Comparison of ENCODE assay signal across 28 cellular contexts in the genomic region with DNA sequence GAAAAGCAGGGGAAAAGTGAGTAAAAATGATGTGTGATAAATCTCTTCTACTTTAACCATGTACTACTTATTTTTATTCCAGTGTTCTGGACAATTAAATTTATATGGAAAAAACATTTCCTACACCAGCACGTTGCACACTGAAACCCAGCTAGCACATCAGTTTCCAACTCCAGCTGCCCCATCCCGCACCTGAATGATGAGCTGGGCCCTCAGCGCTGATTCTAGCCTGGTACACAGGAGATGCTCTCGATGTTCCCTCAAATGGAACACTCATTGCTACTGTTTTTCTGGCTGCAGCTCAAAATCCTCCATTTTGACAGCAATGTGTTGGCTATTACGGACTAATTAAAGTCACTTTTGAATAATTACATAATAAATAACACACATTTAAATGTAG.
"Had no signal": no experiment of that assay in that cellular context is flagged by ENCODE, and none has a peak within 500 bp of the region (broad histone marks: within the 10 kb centered on the region; RNA-seq: fewer than 3 reads in every experiment).

No MANE protein-coding gene starts in this region.

- H3K36me3 ChIP-seq: esophagus squamous epithelium, gastrocnemius medialis, left ventricle myocardium inferior, lower lobe of right lung had no signal

- H3K79me2 ChIP-seq: hepatocyte had no signal

- H3K4me2 ChIP-seq: hepatocyte had no signal

- H3K4me3 ChIP-seq: coronary artery, esophagus squamous epithelium, gastrocnemius medialis, hepatocyte, left ventricle myocardium inferior, lower lobe of right lung, mucosa of descending colon had no signal

- ATAC-seq: effector memory CD8-positive, alpha-beta T cell; esophagus mucosa; gastrocnemius medialis; left colon; left lobe of liver; lower lobe of right lung; mucosa of descending colon had no signal

- H3K9me3 ChIP-seq: esophagus squamous epithelium, gastrocnemius medialis, left ventricle myocardium inferior, lower lobe of right lung, mucosa of descending colon had no signal

- H3K27ac Mint-ChIP-seq: effector memory CD8-positive, alpha-beta T cell; endodermal cell; immature natural killer cell; mesothelial cell of epicardium; naive B cell had no signal

- DNase-seq: dermis blood vessel endothelial cell; effector CD8-positive, alpha-beta T cell; effector memory CD8-positive, alpha-beta T cell; erythroblast; esophagus squamous epithelium; foreskin fibroblast; foreskin melanocyte; gastrocnemius medialis; glutamatergic neuron; head of caudate nucleus; hypothalamus; immature natural killer cell; islet precursor cell; kidney; kidney glomerular epithelial cell; left colon; left ventricle myocardium inferior; lower lobe of right lung; mesenchymal stem cell; mucosa of descending colon; naive B cell had no signal

- H3K27me3 ChIP-seq: esophagus squamous epithelium, gastrocnemius medialis, hepatocyte had no signal

- H3K9me3 Mint-ChIP-seq: endodermal cell, mesothelial cell of epicardium had no signal

- H3K27me3 Mint-ChIP-seq: effector memory CD8-positive, alpha-beta T cell; naive B cell had no signal

- H3K36me3 Mint-ChIP-seq: immature natural killer cell, mesothelial cell of epicardium, naive B cell had no signal

- H3K4me3 Mint-ChIP-seq: effector memory CD8-positive, alpha-beta T cell; endodermal cell; immature natural killer cell; mesothelial cell of epicardium; naive B cell had no signal

- H2AFZ ChIP-seq: hepatocyte had no signal

- H3K4me1 ChIP-seq: esophagus squamous epithelium, gastrocnemius medialis, lower lobe of right lung had no signal

- H3K27ac ChIP-seq: coronary artery, epithelial cell of prostate, esophagus squamous epithelium, gastrocnemius medialis, hepatocyte, left ventricle myocardium inferior, lower lobe of right lung had no signal
